ENCODE assay signal across 14 cellular contexts in genomic region chr11:108870373-108871020, GRCh38.
DNase-seq lines count a peak whose midpoint lies in the region; ATAC-seq and TF ChIP-seq lines count a peak whose summit lies in the region.
"Had no signal": no experiment of that assay in that cellular context is flagged by ENCODE, and none has a peak within 500 bp of the region (broad histone marks: within the 10 kb centered on the region; RNA-seq: fewer than 3 reads in every experiment).

No MANE protein-coding gene starts in this region.

- intact Hi-C loops in body of pancreas (cut with DNase I), result no loop called here

- H3K27me3 ChIP-seq in GM23248 (replicated peaks; ENCODE audit: insufficient read depth), result no peaks in the 10 kb centered on the region
- H3K27me3 ChIP-seq in body of pancreas, result no peaks in the 10 kb centered on the region
- H3K27me3 ChIP-seq: neutrophil, SJCRH30, suprapubic skin had no signal

- DNase-seq in GM23248, result peak; percentile 87
- peak; percentile 80 to 96 for DNase-seq in SW 1271 (lab: John Stamatoyannopoulos, UW)
- peak; percentile 74 for DNase-seq in fibroblast of pulmonary artery (ENCODE audit: low read depth)
- peak; percentile 72 for DNase-seq in renal cortical epithelial cell (ENCODE audit: low read depth)
- no peak for DNase-seq in body of pancreas
- no peak for DNase-seq in foreskin melanocyte
- DNase-seq in GM19238 (ENCODE audit: insufficient read length, low spot score), result no peak
- DNase-seq: DMS 273 treated with DMSO at 0.1 percent for 48 hours; stimulated activated CD4-positive, alpha-beta T cell treated with anti-CD3 and anti-CD28 coated beads, Interleukin-4, amount 100 ng/mL, for 24 hours had no signal

- H3K4me1 ChIP-seq in GM23248 (ENCODE audit: insufficient read depth) (peaks cover 53% of the 10 kb centered on the region), body of pancreas (no peaks in the 10 kb centered on the region)
- H3K4me1 ChIP-seq: SJCRH30, suprapubic skin had no signal

- H3K27ac ChIP-seq in GM23248, result peak overlapping the region; percentile 66
- H3K27ac ChIP-seq in body of pancreas, result no peak overlapping the region
- H3K27ac ChIP-seq: KMS-11, neutrophil, SJCRH30, suprapubic skin had no signal

- H3K9me3 ChIP-seq in GM23248 (ENCODE audit: low read depth), result no peaks in the 10 kb centered on the region
- H3K9me3 ChIP-seq in body of pancreas, result no peaks in the 10 kb centered on the region
- H3K9me3 ChIP-seq: neutrophil, SJCRH30, suprapubic skin had no signal

- H3K4me3 ChIP-seq in GM23248 (peak overlapping the region; percentile 63), fibroblast of pulmonary artery (replicated peaks; ENCODE audit: low read depth, low read length) (no peak overlapping the region), body of pancreas (no peak overlapping the region)
- H3K4me3 ChIP-seq: SJCRH30, suprapubic skin had no signal

- no peaks in the 10 kb centered on the region for H4K20me1 ChIP-seq in GM23248 (ENCODE audit: insufficient read depth)

- H3K9me2 ChIP-seq in GM23248 (ENCODE audit: insufficient read depth), result no peaks in the 10 kb centered on the region

- WGBS in GM23248 (ENCODE audit: low coverage in 1 of 2, low lambda C conversion rate in 2 of 2, missing lambda C conversion rate in 2 of 2), 2 experiments, result 11 to 17% methylated on average over 4 of the region's 4 CpGs
- 73 to 80% methylated on average over 4 of the region's 4 CpGs for WGBS in body of pancreas, 2 donors

- no peak for TF ChIP-seq POLR2A in body of pancreas (IDR thresholded peaks at IDR 0.05)

- H3K4me2 ChIP-seq in GM23248 (ENCODE audit: unreplicated experiment), result peak overlapping the region; percentile 90
- H3K4me2 ChIP-seq: KMS-11 had no signal

- in situ Hi-C loops in GM23248 (cut with MboI), result no loop called here

- no peaks in the 10 kb centered on the region for H3K79me2 ChIP-seq in GM23248 (ENCODE audit: insufficient read depth)

- no peak for ATAC-seq in GM18909 (IDR thresholded peaks at IDR 0.05; ENCODE audit: poor library complexity, unreplicated experiment)
- no peak for ATAC-seq in body of pancreas

- peak overlapping the region; percentile 33 for H2AFZ ChIP-seq in GM23248

- H3K36me3 ChIP-seq in GM23248 (ENCODE audit: low read depth), result no peaks in the 10 kb centered on the region
- H3K36me3 ChIP-seq in body of pancreas (replicated peaks in 1 of 2; ENCODE audit: insufficient read depth in 1 of 2, low read depth in 2 of 2), result no peaks in the 10 kb centered on the region
- H3K36me3 ChIP-seq: neutrophil, SJCRH30, suprapubic skin had no signal

- H3K9ac ChIP-seq in GM23248, result peak overlapping the region; percentile 49
- H3K9ac ChIP-seq: KMS-11 had no signal

- peaks cover 49% of the 10 kb centered on the region for H3F3A ChIP-seq in GM23248 (ENCODE audit: insufficient read depth)

- TF ChIP-seq CTCF in fibroblast of pulmonary artery (IDR thresholded peaks at IDR 0.05; ENCODE audit: low read length, missing control alignments) (no peak), body of pancreas (IDR thresholded peaks at IDR 0.05) (no peak)

Comparison
In these comparisons a context has a peak if more than half of its experiments do, and no peak if none do; other contexts are left out.
1. DNase-seq: peak in GM23248 (single experiment), SW 1271 (2 of 2), fibroblast of pulmonary artery (single experiment) and renal cortical epithelial cell (single experiment); none in body of pancreas (0 of 4), foreskin melanocyte (single experiment) and GM19238 (single experiment).